In genomic region chr1:104765115-104765514, GRCh38 we compare ENCODE assay signal across 11 cellular contexts.
DNase-seq lines count a peak whose midpoint lies in the region; ATAC-seq and TF ChIP-seq lines count a peak whose summit lies in the region.
"Had no signal": no experiment of that assay in that cellular context is flagged by ENCODE, and none has a peak within 500 bp of the region (broad histone marks: within the 10 kb centered on the region; RNA-seq: fewer than 3 reads in every experiment).

No MANE protein-coding gene starts in this region.

- H3K4me3 ChIP-seq in BLaER1 treated with 17β-estradiol and CSF1 and Interleukin-3, amounts not matched to agents 10 nM and 100 nM: no peak overlapping the region
- H3K4me3 ChIP-seq in SU-DHL-6 (ENCODE audit: insufficient read depth, low read length, poor library complexity, severe bottlenecking): no peak overlapping the region
- H3K4me3 ChIP-seq: body of pancreas, heart left ventricle had no signal

- no peaks in the 10 kb centered on the region for H3K36me3 Mint-ChIP-seq in activated T-cell treated with anti-CD3 and anti-CD28 coated beads, Interleukin-2, amount 50 U/mL, for 4 hours (ENCODE audit: insufficient read depth)
- H3K36me3 Mint-ChIP-seq in activated CD4-positive, alpha-beta T cell treated with anti-CD3 and anti-CD28 coated beads, Interleukin-2, amount 10 ng/mL, durations not matched to agents 7 days and 5 days (ENCODE audit: low read depth): no peaks in the 10 kb centered on the region
- H3K36me3 Mint-ChIP-seq: activated CD4-positive, alpha-beta memory T cell treated with anti-CD3 and anti-CD28 coated beads for 36 hours had no signal

- H3K4me3 Mint-ChIP-seq in activated T-cell treated with anti-CD3 and anti-CD28 coated beads, Interleukin-2, amount 50 U/mL, for 4 hours: no peak overlapping the region
- H3K4me3 Mint-ChIP-seq in activated CD4-positive, alpha-beta T cell treated with anti-CD3 and anti-CD28 coated beads, Interleukin-2, amount 10 ng/mL, durations not matched to agents 7 days and 5 days: no peak overlapping the region
- H3K4me3 Mint-ChIP-seq: activated CD4-positive, alpha-beta memory T cell treated with anti-CD3 and anti-CD28 coated beads for 36 hours had no signal

- no peaks in the 10 kb centered on the region for H3K27me3 Mint-ChIP-seq in activated T-cell treated with anti-CD3 and anti-CD28 coated beads, Interleukin-2, amount 50 U/mL, for 4 hours (ENCODE audit: low read depth)
- no peaks in the 10 kb centered on the region for H3K27me3 Mint-ChIP-seq in activated CD4-positive, alpha-beta T cell treated with anti-CD3 and anti-CD28 coated beads, Interleukin-2, amount 10 ng/mL, durations not matched to agents 7 days and 5 days
- H3K27me3 Mint-ChIP-seq: activated CD4-positive, alpha-beta memory T cell treated with anti-CD3 and anti-CD28 coated beads for 36 hours had no signal

- no peak overlapping the region for H3K27ac Mint-ChIP-seq in activated CD4-positive, alpha-beta T cell treated with anti-CD3 and anti-CD28 coated beads, Interleukin-2, amount 10 ng/mL, durations not matched to agents 7 days and 5 days
- H3K27ac Mint-ChIP-seq: activated CD4-positive, alpha-beta memory T cell treated with anti-CD3 and anti-CD28 coated beads for 36 hours had no signal

- no peaks in the 10 kb centered on the region for H4K20me1 ChIP-seq in BLaER1 treated with 17β-estradiol and CSF1 and Interleukin-3, amounts not matched to agents 10 nM and 100 nM
- no peaks in the 10 kb centered on the region for H4K20me1 ChIP-seq in SU-DHL-6 (ENCODE audit: low read depth, low read length)

- H3K4me1 Mint-ChIP-seq in activated T-cell treated with anti-CD3 and anti-CD28 coated beads, Interleukin-2, amount 50 U/mL, for 4 hours (ENCODE audit: low read depth): no peaks in the 10 kb centered on the region
- no peaks in the 10 kb centered on the region for H3K4me1 Mint-ChIP-seq in activated CD4-positive, alpha-beta T cell treated with anti-CD3 and anti-CD28 coated beads, Interleukin-2, amount 10 ng/mL, durations not matched to agents 7 days and 5 days

- peak overlapping the region; percentile 17 for H2AFZ ChIP-seq in SU-DHL-6 (ENCODE audit: low read depth, low read length, severe bottlenecking)

- H3K36me3 ChIP-seq in BLaER1 treated with 17β-estradiol and CSF1 and Interleukin-3, amounts not matched to agents 10 nM and 100 nM: no peaks in the 10 kb centered on the region
- H3K36me3 ChIP-seq in SU-DHL-6 (ENCODE audit: low read length): no peaks in the 10 kb centered on the region
- H3K36me3 ChIP-seq: heart left ventricle had no signal

- H3K9me2 ChIP-seq in SU-DHL-6 (replicated peaks; ENCODE audit: insufficient read depth, low read length): no peaks in the 10 kb centered on the region

- ATAC-seq in GM19468 (IDR thresholded peaks at IDR 0.05; ENCODE audit: extremely low read depth, unreplicated experiment) (peak; percentile 25), HG03064 (IDR thresholded peaks at IDR 0.05; ENCODE audit: low read depth, unreplicated experiment) (peak; percentile 66)
- no peak for ATAC-seq in stimulated activated naive CD8-positive, alpha-beta T cell treated with anti-CD3 and anti-CD28 coated beads, Interleukin-15, Interleukin-2, amounts not matched to agents 100 U/mL and 50 U/mL, for 24 hours
- no peak for ATAC-seq in activated T-cell treated with anti-CD3 and anti-CD28 coated beads, Interleukin-2, amount 50 U/mL, for 4 hours
- ATAC-seq: body of pancreas, heart left ventricle had no signal

- DNase-seq in stimulated activated naive CD8-positive, alpha-beta T cell treated with anti-CD3 and anti-CD28 coated beads, Interleukin-15, Interleukin-2, amounts not matched to agents 100 U/mL and 50 U/mL, for 24 hours: no peak
- no peak for DNase-seq in GF-D8 (lab: John Stamatoyannopoulos, UW)
- no peak for DNase-seq in activated T-cell treated with anti-CD3 and anti-CD28 coated beads, Interleukin-2, amount 50 U/mL, for 4 hours
- no peak for DNase-seq in activated CD4-positive, alpha-beta T cell treated with anti-CD3 and anti-CD28 coated beads, Interleukin-2, amount 10 ng/mL, durations not matched to agents 7 days and 5 days
- DNase-seq: activated CD4-positive, alpha-beta memory T cell treated with anti-CD3 and anti-CD28 coated beads for 36 hours; body of pancreas; heart left ventricle had no signal

- no peak overlapping the region for H3K9ac ChIP-seq in BLaER1 treated with 17β-estradiol and CSF1 and Interleukin-3, amounts not matched to agents 10 nM and 100 nM
- H3K9ac ChIP-seq in SU-DHL-6 (ENCODE audit: low read length): no peak overlapping the region

- POLR2A ChIA-PET in activated CD4-positive, alpha-beta T cell treated with anti-CD3 and anti-CD28 coated beads, Interleukin-2, amount 10 ng/mL, durations not matched to agents 7 days and 5 days (lab: Charles Lee): no interaction called here

- H3K79me2 ChIP-seq in SU-DHL-6 (ENCODE audit: insufficient read depth, low read length): no peaks in the 10 kb centered on the region

- H3K27ac ChIP-seq in BLaER1 treated with 17β-estradiol and CSF1 and Interleukin-3, amounts not matched to agents 10 nM and 100 nM: peak overlapping the region in 9 of 11 experiments; percentile 33 to 67 (median 52); a peak in 13 of 22 replicates
- H3K27ac ChIP-seq in SU-DHL-6 (ENCODE audit: low read depth, low read length): no peak overlapping the region
- H3K27ac ChIP-seq: body of pancreas, heart left ventricle had no signal

- H3K4me2 ChIP-seq in BLaER1 treated with 17β-estradiol and CSF1 and Interleukin-3, amounts not matched to agents 10 nM and 100 nM: peak overlapping the region; percentile 4 to 80 (median 46)
- H3K4me2 ChIP-seq in SU-DHL-6 (ENCODE audit: low read depth, low read length, poor library complexity, severe bottlenecking): no peak overlapping the region

- peaks cover 3% of the 10 kb centered on the region for H3K9me3 Mint-ChIP-seq in activated T-cell treated with anti-CD3 and anti-CD28 coated beads, Interleukin-2, amount 50 U/mL, for 4 hours
- no peaks in the 10 kb centered on the region for H3K9me3 Mint-ChIP-seq in activated CD4-positive, alpha-beta T cell treated with anti-CD3 and anti-CD28 coated beads, Interleukin-2, amount 10 ng/mL, durations not matched to agents 7 days and 5 days

- H3F3A ChIP-seq in SU-DHL-6 (ENCODE audit: insufficient read depth): peaks cover 1% of the 10 kb centered on the region; the same call in 1 of the 2 replicates

- H3K9me3 ChIP-seq in BLaER1 treated with 17β-estradiol and CSF1 and Interleukin-3, amounts not matched to agents 10 nM and 100 nM (replicated peaks in 1 of 11): no peaks in the 10 kb centered on the region
- H3K9me3 ChIP-seq in SU-DHL-6 (ENCODE audit: insufficient read depth, low read length): no peaks in the 10 kb centered on the region
- H3K9me3 ChIP-seq: body of pancreas, heart left ventricle had no signal

- no peaks in the 10 kb centered on the region for H3K27me3 ChIP-seq in BLaER1 treated with 17β-estradiol and CSF1 and Interleukin-3, amounts not matched to agents 10 nM and 100 nM
- H3K27me3 ChIP-seq in SU-DHL-6 (ENCODE audit: low read length): no peaks in the 10 kb centered on the region
- H3K27me3 ChIP-seq: body of pancreas, heart left ventricle had no signal

- H3K4me1 ChIP-seq in BLaER1 treated with 17β-estradiol and CSF1 and Interleukin-3, amounts not matched to agents 10 nM and 100 nM: peaks cover 10 to 62% (median 23%) of the 10 kb centered on the region in 10 experiments; a peak in 19 of 20 replicates
- H3K4me1 ChIP-seq: body of pancreas, heart left ventricle had no signal

- CTCF ChIA-PET in activated CD4-positive, alpha-beta T cell treated with anti-CD3 and anti-CD28 coated beads, Interleukin-2, amount 10 ng/mL, durations not matched to agents 7 days and 5 days (lab: Charles Lee): no interaction called here

- TF ChIP-seq CTCF in SU-DHL-6 (IDR thresholded peaks at IDR 0.05; ENCODE audit: insufficient read depth, low read length, poor library complexity, severe bottlenecking): no peak

Comparison
In these comparisons a context has a peak if more than half of its experiments do, and no peak if none do; other contexts are left out.
1. ATAC-seq: peak in GM19468 (single experiment) and HG03064 (single experiment); none in stimulated activated naive CD8-positive, alpha-beta T cell treated with anti-CD3 and anti-CD28 coated beads, Interleukin-15, Interleukin-2, amounts not matched to agents 100 U/mL and 50 U/mL, for 24 hours (single experiment) and activated T-cell treated with anti-CD3 and anti-CD28 coated beads, Interleukin-2, amount 50 U/mL, for 4 hours (0 of 2).